12 cellular contexts compared by ENCODE assay signal in the genomic region with DNA sequence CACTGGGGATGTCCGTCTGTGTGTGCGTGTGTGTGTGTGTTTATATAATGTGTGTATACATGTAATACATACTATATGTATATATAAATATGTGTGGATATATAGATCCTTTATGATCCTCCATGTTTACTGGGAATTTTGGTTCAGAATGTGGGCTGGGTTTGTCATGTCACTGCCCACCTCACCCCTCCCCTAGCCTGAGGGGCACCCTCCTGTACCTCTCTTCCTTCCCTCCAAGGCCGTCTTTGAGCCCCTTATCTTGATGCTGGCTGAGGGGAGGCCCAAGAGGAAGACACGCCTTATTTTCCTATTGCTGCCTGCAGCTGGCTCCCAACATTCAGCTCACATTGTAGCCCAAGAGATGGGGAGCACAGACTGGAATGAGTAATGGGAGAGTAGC. TPM values are rescaled to one million over a fixed set of nuclear protein-coding genes. Genes with fewer than 3 reads are reported as not detected.
A peak's percentile ranks its signal among the peaks of the same experiment; 100 is the strongest.
DNase-seq lines count a peak whose midpoint lies in the region; ATAC-seq and TF ChIP-seq lines count a peak whose summit lies in the region.
"Had no signal": no experiment of that assay in that cellular context is flagged by ENCODE, and none has a peak within 500 bp of the region (broad histone marks: within the 10 kb centered on the region; RNA-seq: fewer than 3 reads in every experiment).

No MANE protein-coding gene starts in this region.

- peaks cover 42% of the 10 kb centered on the region for H4K20me1 ChIP-seq in DND-41 (ENCODE audit: insufficient read depth, low read length)
- H4K20me1 ChIP-seq in smooth muscle cell (ENCODE audit: low read depth) = peaks cover 52% of the 10 kb centered on the region

- H3K4me3 Mint-ChIP-seq in activated CD8-positive, alpha-beta memory T cell treated with anti-CD3 and anti-CD28 coated beads, Interleukin-2, amount 10 ng/mL, durations not matched to agents 7 days and 5 days = no peak overlapping the region
- peak overlapping the region; percentile 29 to 96 (median 95) for H3K4me3 Mint-ChIP-seq in immature natural killer cell

- no peaks in the 10 kb centered on the region for H3K9me3 Mint-ChIP-seq in activated CD8-positive, alpha-beta memory T cell treated with anti-CD3 and anti-CD28 coated beads, Interleukin-2, amount 10 ng/mL, durations not matched to agents 7 days and 5 days (ENCODE audit: low read depth)
- no peaks in the 10 kb centered on the region for H3K9me3 Mint-ChIP-seq in immature natural killer cell
- H3K9me3 Mint-ChIP-seq: activated naive CD4-positive, alpha-beta T cell treated with anti-CD3 and anti-CD28 coated beads, Interleukin-2, amount 10 ng/mL, durations not matched to agents 7 days and 5 days had no signal

- peaks cover 38% of the 10 kb centered on the region for H3K4me1 ChIP-seq in DND-41 (ENCODE audit: insufficient read depth, low read length)
- peaks cover 16% of the 10 kb centered on the region for H3K4me1 ChIP-seq in smooth muscle cell (ENCODE audit: low read depth)

- peaks cover 4% of the 10 kb centered on the region for H3F3A ChIP-seq in smooth muscle cell (ENCODE audit: low read depth)

- no peaks in the 10 kb centered on the region for H3K9me3 ChIP-seq in DND-41 (ENCODE audit: insufficient read depth, low read length, severe bottlenecking)
- no peaks in the 10 kb centered on the region for H3K9me3 ChIP-seq in smooth muscle cell (replicated peaks; ENCODE audit: low read depth)

- H3K36me3 Mint-ChIP-seq in activated CD8-positive, alpha-beta memory T cell treated with anti-CD3 and anti-CD28 coated beads, Interleukin-2, amount 10 ng/mL, durations not matched to agents 7 days and 5 days = peaks cover 35% of the 10 kb centered on the region
- H3K36me3 Mint-ChIP-seq in immature natural killer cell = peaks cover 12 to 37% (median 22%) of the 10 kb centered on the region in 3 donors

- H3K4me3 ChIP-seq in DND-41 (ENCODE audit: low read depth in 1 of 2, low read length in 2 of 2) = peak overlapping the region in 1 of 2 experiments; percentile 99; a peak in 1 of 4 replicates
- no peak overlapping the region for H3K4me3 ChIP-seq in smooth muscle cell

- WGBS in smooth muscle cell (ENCODE audit: low lambda C conversion rate) = 89% methylated on average over 4 of the region's 4 CpGs

- H3K4me1 Mint-ChIP-seq in activated CD8-positive, alpha-beta memory T cell treated with anti-CD3 and anti-CD28 coated beads, Interleukin-2, amount 10 ng/mL, durations not matched to agents 7 days and 5 days = peaks cover 48% of the 10 kb centered on the region
- H3K4me1 Mint-ChIP-seq in immature natural killer cell = peaks cover 48 to 59% of the 10 kb centered on the region in 2 donors

- H3K27me3 ChIP-seq in DND-41 (ENCODE audit: insufficient read depth, low read length, poor library complexity) (no peaks in the 10 kb centered on the region), smooth muscle cell (ENCODE audit: low read depth) (no peaks in the 10 kb centered on the region)

- peaks cover 66% of the 10 kb centered on the region for H3K79me2 ChIP-seq in DND-41 (ENCODE audit: insufficient read depth, low read length)
- H3K79me2 ChIP-seq in smooth muscle cell (ENCODE audit: low read depth) = peaks cover 46% of the 10 kb centered on the region

- H3K27ac Mint-ChIP-seq in activated CD8-positive, alpha-beta memory T cell treated with anti-CD3 and anti-CD28 coated beads, Interleukin-2, amount 10 ng/mL, durations not matched to agents 7 days and 5 days = no peak overlapping the region
- peak overlapping the region in 3 of 6 donors; percentile 46 to 81 (median 63) for H3K27ac Mint-ChIP-seq in immature natural killer cell

- CTCF ChIA-PET in activated CD8-positive, alpha-beta memory T cell treated with anti-CD3 and anti-CD28 coated beads, Interleukin-2, amount 10 ng/mL, durations not matched to agents 7 days and 5 days (lab: Charles Lee) = no interaction called here

- no peaks in the 10 kb centered on the region for H3K27me3 Mint-ChIP-seq in activated CD8-positive, alpha-beta memory T cell treated with anti-CD3 and anti-CD28 coated beads, Interleukin-2, amount 10 ng/mL, durations not matched to agents 7 days and 5 days
- peaks cover 4 to 10% (median 10%) of the 10 kb centered on the region in 3 donors for H3K27me3 Mint-ChIP-seq in immature natural killer cell (ENCODE audit: low read depth in 3 of 3)
- H3K27me3 Mint-ChIP-seq: activated naive CD4-positive, alpha-beta T cell treated with anti-CD3 and anti-CD28 coated beads, Interleukin-2, amount 10 ng/mL, durations not matched to agents 7 days and 5 days had no signal

- ATAC-seq in DND-41 (ENCODE audit: insufficient read depth, low read depth) = no peak
- ATAC-seq in activated CD8-positive, alpha-beta memory T cell treated with anti-CD3 and anti-CD28 coated beads, Interleukin-2, amount 10 ng/mL, durations not matched to agents 7 days and 5 days = no peak
- no peak for ATAC-seq in GM18907 (IDR thresholded peaks at IDR 0.05; ENCODE audit: unreplicated experiment)
- ATAC-seq: activated CD4-positive, CD25-positive, alpha-beta regulatory T cell treated with anti-CD3 and anti-CD28 coated beads, Interleukin-2, amount 50 U/mL, for 24 hours had no signal

- H3K27ac ChIP-seq in DND-41 (ENCODE audit: low read length) = no peak overlapping the region
- peak overlapping the region; percentile 85 for H3K27ac ChIP-seq in smooth muscle cell (ENCODE audit: low read depth)
- no peak overlapping the region for H3K27ac ChIP-seq in caudate nucleus (ENCODE audit: low read depth, low read length)

- peaks cover 52% of the 10 kb centered on the region for H3K36me3 ChIP-seq in DND-41 (ENCODE audit: insufficient read depth, low read length)
- H3K36me3 ChIP-seq in smooth muscle cell (ENCODE audit: low read depth) = peaks cover 3% of the 10 kb centered on the region

- no peak for TF ChIP-seq CTCF in DND-41 (IDR thresholded peaks at IDR 0.05; ENCODE audit: borderline replicate concordance, extremely low read depth, low read length, poor library complexity, severe bottlenecking)
- TF ChIP-seq CTCF in smooth muscle cell (IDR thresholded peaks at IDR 0.05; ENCODE audit: borderline replicate concordance, insufficient read depth, poor library complexity, severe bottlenecking) = no peak

- H2AFZ ChIP-seq in DND-41 (ENCODE audit: low read depth, low read length) = no peak overlapping the region
- no peak overlapping the region for H2AFZ ChIP-seq in smooth muscle cell (ENCODE audit: low read depth)

- H3K9ac ChIP-seq in DND-41 (ENCODE audit: low read depth, low read length) (no peak overlapping the region), smooth muscle cell (ENCODE audit: low read depth) (no peak overlapping the region)

- no peak for DNase-seq in DND-41
- peak; percentile 26 for DNase-seq in activated CD8-positive, alpha-beta memory T cell treated with anti-CD3 and anti-CD28 coated beads, Interleukin-2, amount 10 ng/mL, durations not matched to agents 7 days and 5 days
- DNase-seq in immature natural killer cell = no peak
- DNase-seq in smooth muscle cell (lab: John Stamatoyannopoulos, UW; ENCODE audit: unreplicated experiment) = no peak
- DNase-seq in caudate nucleus (lab: John Stamatoyannopoulos, UW) = no peak
- DNase-seq in epidermal melanocyte (ENCODE audit: insufficient read length, low spot score) = no peak
- DNase-seq: DMS79 treated with DMSO at 0.1 percent for 48 hours; Right ventricle myocardium superior; stimulated activated naive CD4-positive, alpha-beta T cell treated with Interleukin-2 at 50 U/mL for 16 hours had no signal

- H3K4me2 ChIP-seq in DND-41 (ENCODE audit: insufficient read depth, low read length) (peak overlapping the region; percentile 92; the same call in 1 of the 2 replicates), smooth muscle cell (peak overlapping the region; percentile 92)

RNA-seq across cellular contexts. Expression of a gene that starts 2.3 kb away (rescaled TPM):
- 10 to 100 TPM; 27.6 to 31.8 TPM for total RNA-seq in activated CD8-positive, alpha-beta memory T cell treated with anti-CD3 and anti-CD28 coated beads, Interleukin-2, amount 10 ng/mL, durations not matched to agents 7 days and 5 days
- 100 to 1,000 TPM in 1 of 3 donors, 10 to 100 TPM in 2; 78.3 to 117 (median 87.5) TPM for polyA plus RNA-seq in immature natural killer cell
- total RNA-seq in smooth muscle cell = 76.8 and 81.1 TPM in 2 replicates
- 59.0 and 60.1 TPM in 2 replicates for polyA plus RNA-seq in smooth muscle cell

RNA-seq across cellular contexts. Expression of a gene that starts 2.4 kb away (rescaled TPM):
- total RNA-seq in activated CD8-positive, alpha-beta memory T cell treated with anti-CD3 and anti-CD28 coated beads, Interleukin-2, amount 10 ng/mL, durations not matched to agents 7 days and 5 days = 10 to 100 TPM; 15.2 to 19.7 TPM
- 10 to 100 TPM in 2 of 3 donors, 1 to 10 TPM in 1; 9.6 to 23.2 (median 12.4) TPM for polyA plus RNA-seq in immature natural killer cell
- total RNA-seq in smooth muscle cell = 8.7 and 11.2 TPM in 2 replicates
- polyA plus RNA-seq in smooth muscle cell = 9.5 and 12.0 TPM in 2 replicates

RNA-seq across cellular contexts. Expression of a gene that starts 51.3 kb away (rescaled TPM):
- total RNA-seq in activated CD8-positive, alpha-beta memory T cell treated with anti-CD3 and anti-CD28 coated beads, Interleukin-2, amount 10 ng/mL, durations not matched to agents 7 days and 5 days = 10 to 100 TPM; 36.0 to 39.5 TPM
- polyA plus RNA-seq in immature natural killer cell (10 to 100 TPM; 20.3 to 32.2 (median 22.6) TPM), smooth muscle cell (23.8 and 28.1 TPM in 2 replicates)
- total RNA-seq in smooth muscle cell = 20.9 and 31.1 TPM in 2 replicates

RNA-seq across cellular contexts. Expression of a gene that starts 51.5 kb away (rescaled TPM):
- total RNA-seq in activated CD8-positive, alpha-beta memory T cell treated with anti-CD3 and anti-CD28 coated beads, Interleukin-2, amount 10 ng/mL, durations not matched to agents 7 days and 5 days = 10 to 100 TPM; 16.5 to 18.9 TPM
- polyA plus RNA-seq in immature natural killer cell (10 to 100 TPM; 28.3 to 38.3 (median 31.5) TPM), smooth muscle cell (31.0 and 31.9 TPM in 2 replicates)
- total RNA-seq in smooth muscle cell = 18.3 and 22.6 TPM in 2 replicates
